2 cellular contexts compared by ENCODE assay signal in the genomic region with DNA sequence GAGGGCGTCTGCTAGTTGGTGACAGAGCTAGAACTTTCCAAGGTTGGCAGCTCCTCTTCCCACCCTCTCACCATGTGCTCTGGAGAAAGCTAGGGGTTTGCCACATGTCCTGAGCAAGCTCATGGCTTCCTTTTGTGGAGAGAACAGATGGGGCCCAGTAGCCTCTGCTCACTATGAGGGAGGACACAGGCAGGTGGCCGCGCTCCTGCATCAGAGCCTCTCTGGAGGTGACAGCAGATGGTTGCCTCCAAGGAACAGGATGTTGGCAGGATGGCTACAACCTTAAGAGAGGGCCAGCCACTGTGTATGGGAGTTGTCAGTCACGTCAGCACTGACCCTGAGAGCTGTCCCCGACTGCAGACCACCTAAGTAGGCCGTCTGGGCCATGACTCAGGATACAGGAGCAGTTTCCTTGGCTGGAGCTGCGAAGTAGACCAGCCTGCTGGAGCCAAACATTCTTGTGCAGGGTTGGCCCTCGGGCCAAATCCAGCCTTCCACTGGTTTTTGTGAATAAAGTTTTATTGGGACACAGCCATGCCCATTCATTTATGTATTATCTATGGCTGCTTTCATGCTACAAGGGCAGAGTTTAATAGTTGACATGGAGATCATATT.
TF ChIP-seq lines count a peak whose summit lies in the region.

No MANE protein-coding gene starts in this region.

TF ChIP-seq in HepG2, 621 proteins besides CTCF, POLR2A, EP300 and RAD21:
- TF ChIP-seq, protein P1, sequence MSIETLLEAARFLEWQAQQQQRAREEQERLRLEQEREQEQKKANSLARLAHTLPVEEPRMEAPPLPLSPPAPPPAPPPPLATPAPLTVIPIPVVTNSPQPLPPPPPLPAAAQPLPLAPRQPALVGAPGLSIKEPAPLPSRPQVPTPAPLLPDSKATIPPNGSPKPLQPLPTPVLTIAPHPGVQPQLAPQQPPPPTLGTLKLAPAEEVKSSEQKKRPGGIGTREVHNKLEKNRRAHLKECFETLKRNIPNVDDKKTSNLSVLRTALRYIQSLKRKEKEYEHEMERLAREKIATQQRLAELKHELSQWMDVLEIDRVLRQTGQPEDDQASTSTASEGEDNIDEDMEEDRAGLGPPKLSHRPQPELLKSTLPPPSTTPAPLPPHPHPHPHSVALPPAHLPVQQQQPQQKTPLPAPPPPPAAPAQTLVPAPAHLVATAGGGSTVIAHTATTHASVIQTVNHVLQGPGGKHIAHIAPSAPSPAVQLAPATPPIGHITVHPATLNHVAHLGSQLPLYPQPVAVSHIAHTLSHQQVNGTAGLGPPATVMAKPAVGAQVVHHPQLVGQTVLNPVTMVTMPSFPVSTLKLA (IDR thresholded peaks at IDR 0.05), result peak; percentile 70
- no peak for TF ChIP-seq DNMT3B (CRISPR knock-in tag; conservative IDR thresholded peaks at IDR 0.05)
- no peak for TF ChIP-seq SNAPC2 (CRISPR knock-in tag; IDR thresholded peaks at IDR 0.05)
- TF ChIP-seq, protein P2, sequence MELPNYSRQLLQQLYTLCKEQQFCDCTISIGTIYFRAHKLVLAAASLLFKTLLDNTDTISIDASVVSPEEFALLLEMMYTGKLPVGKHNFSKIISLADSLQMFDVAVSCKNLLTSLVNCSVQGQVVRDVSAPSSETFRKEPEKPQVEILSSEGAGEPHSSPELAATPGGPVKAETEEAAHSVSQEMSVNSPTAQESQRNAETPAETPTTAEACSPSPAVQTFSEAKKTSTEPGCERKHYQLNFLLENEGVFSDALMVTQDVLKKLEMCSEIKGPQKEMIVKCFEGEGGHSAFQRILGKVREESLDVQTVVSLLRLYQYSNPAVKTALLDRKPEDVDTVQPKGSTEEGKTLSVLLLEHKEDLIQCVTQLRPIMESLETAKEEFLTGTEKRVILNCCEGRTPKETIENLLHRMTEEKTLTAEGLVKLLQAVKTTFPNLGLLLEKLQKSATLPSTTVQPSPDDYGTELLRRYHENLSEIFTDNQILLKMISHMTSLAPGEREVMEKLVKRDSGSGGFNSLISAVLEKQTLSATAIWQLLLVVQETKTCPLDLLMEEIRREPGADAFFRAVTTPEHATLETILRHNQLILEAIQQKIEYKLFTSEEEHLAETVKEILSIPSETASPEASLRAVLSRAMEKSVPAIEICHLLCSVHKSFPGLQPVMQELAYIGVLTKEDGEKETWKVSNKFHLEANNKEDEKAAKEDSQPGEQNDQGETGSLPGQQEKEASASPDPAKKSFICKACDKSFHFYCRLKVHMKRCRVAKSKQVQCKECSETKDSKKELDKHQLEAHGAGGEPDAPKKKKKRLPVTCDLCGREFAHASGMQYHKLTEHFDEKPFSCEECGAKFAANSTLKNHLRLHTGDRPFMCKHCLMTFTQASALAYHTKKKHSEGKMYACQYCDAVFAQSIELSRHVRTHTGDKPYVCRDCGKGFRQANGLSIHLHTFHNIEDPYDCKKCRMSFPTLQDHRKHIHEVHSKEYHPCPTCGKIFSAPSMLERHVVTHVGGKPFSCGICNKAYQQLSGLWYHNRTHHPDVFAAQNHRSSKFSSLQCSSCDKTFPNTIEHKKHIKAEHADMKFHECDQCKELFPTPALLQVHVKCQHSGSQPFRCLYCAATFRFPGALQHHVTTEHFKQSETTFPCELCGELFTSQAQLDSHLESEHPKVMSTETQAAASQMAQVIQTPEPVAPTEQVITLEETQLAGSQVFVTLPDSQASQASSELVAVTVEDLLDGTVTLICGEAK (IDR thresholded peaks at IDR 0.05), result no peak
- TF ChIP-seq, protein P2 (CRISPR knock-in tag; IDR thresholded peaks at IDR 0.05), result peak; percentile 63; the same call in 1 of the 2 replicates

TF ChIP-seq in K562, 482 proteins besides CTCF, POLR2A, EP300 and RAD21:
- TF ChIP-seq, protein P3, sequence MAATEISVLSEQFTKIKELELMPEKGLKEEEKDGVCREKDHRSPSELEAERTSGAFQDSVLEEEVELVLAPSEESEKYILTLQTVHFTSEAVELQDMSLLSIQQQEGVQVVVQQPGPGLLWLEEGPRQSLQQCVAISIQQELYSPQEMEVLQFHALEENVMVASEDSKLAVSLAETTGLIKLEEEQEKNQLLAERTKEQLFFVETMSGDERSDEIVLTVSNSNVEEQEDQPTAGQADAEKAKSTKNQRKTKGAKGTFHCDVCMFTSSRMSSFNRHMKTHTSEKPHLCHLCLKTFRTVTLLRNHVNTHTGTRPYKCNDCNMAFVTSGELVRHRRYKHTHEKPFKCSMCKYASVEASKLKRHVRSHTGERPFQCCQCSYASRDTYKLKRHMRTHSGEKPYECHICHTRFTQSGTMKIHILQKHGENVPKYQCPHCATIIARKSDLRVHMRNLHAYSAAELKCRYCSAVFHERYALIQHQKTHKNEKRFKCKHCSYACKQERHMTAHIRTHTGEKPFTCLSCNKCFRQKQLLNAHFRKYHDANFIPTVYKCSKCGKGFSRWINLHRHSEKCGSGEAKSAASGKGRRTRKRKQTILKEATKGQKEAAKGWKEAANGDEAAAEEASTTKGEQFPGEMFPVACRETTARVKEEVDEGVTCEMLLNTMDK (IDR thresholded peaks at IDR 0.05; ENCODE audit: borderline replicate concordance, insufficient read depth, low read depth, low read length, poor library complexity, severe bottlenecking), result no peak
- TF ChIP-seq, protein P4, sequence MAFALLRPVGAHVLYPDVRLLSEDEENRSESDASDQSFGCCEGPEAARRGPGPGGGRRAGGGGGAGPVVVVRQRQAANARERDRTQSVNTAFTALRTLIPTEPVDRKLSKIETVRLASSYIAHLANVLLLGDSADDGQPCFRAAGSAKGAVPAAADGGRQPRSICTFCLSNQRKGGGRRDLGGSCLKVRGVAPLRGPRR (CRISPR knock-in tag; IDR thresholded peaks at IDR 0.05), result no peak
- no peak for TF ChIP-seq ZNF347 (CRISPR knock-in tag; IDR thresholded peaks at IDR 0.05; ENCODE audit: low read depth)
- TF ChIP-seq, protein P2 (IDR thresholded peaks at IDR 0.05), result peak; percentile 84
- TF ChIP-seq, protein P2 (CRISPR knock-in tag; IDR thresholded peaks at IDR 0.05), result 0 out of 2 replicates have a peak, but pooled peaks have one; percentile 35
TF ChIP-seq in K562: peak in this region for 1.
